ENCODE assay signal across 26 cellular contexts in genomic region chrX:32289356-32289755, GRCh38.
A peak's percentile ranks its signal among the peaks of the same experiment; 100 is the strongest.
DNase-seq lines count a peak whose midpoint lies in the region; ATAC-seq, FAIRE-seq and TF ChIP-seq lines count a peak whose summit lies in the region.
"Had no signal": no experiment of that assay in that cellular context is flagged by ENCODE, and none has a peak within 500 bp of the region (broad histone marks: within the 10 kb centered on the region; RNA-seq: fewer than 3 reads in every experiment).

No MANE protein-coding gene starts in this region.

- TF ChIP-seq POLR2A in adrenal gland (IDR thresholded peaks at IDR 0.05) (no peak), stomach (IDR thresholded peaks at IDR 0.05) (no peak)

- no peak overlapping the region for H3K23ac ChIP-seq in mesendoderm (ENCODE audit: low read length)

- no peak overlapping the region for H2BK15ac ChIP-seq in mesendoderm (replicated peaks; ENCODE audit: low read depth)

- H3K9me3 ChIP-seq in adrenal gland (replicated peaks in 1 of 3) (no peaks in the 10 kb centered on the region), small intestine (ENCODE audit: control insufficient read depth, low read depth) (no peaks in the 10 kb centered on the region), PC-3 (ENCODE audit: low read length) (no peaks in the 10 kb centered on the region), stomach (no peaks in the 10 kb centered on the region)
- H3K9me3 ChIP-seq: A549; BE2C; BLaER1 treated with 17β-estradiol and CSF1 and Interleukin-3, amounts not matched to agents 10 nM and 100 nM; HAP-1 had no signal

- no peak overlapping the region for H3K18ac ChIP-seq in mesendoderm (ENCODE audit: low read length)

- FAIRE-seq in small intestine (lab: Jason Lieb, UNC), result no peak
- FAIRE-seq: A549, D721Med, GM12891, GM18507, H54 had no signal

- H2BK5ac ChIP-seq in mesendoderm (ENCODE audit: low read length), result no peak overlapping the region

- POLR2A ChIA-PET in PC-3 (lab: Charles Lee; ENCODE audit: unreplicated experiment), result no interaction called here

- no peak overlapping the region for H3K4me2 ChIP-seq in mesendoderm (ENCODE audit: low read length)
- no peak overlapping the region for H3K4me2 ChIP-seq in PC-3 (ENCODE audit: low read length)
- H3K4me2 ChIP-seq: A549; BLaER1 treated with 17β-estradiol and CSF1 and Interleukin-3, amounts not matched to agents 10 nM and 100 nM had no signal

- BruUV-seq in PC-3 (replicated peaks; lab: Mats Ljungman, UMichigan), result no TSS peak

- H3K79me1 ChIP-seq in mesendoderm (ENCODE audit: low read length), result no peaks in the 10 kb centered on the region

- H3K9me2 ChIP-seq in PC-3 (replicated peaks; ENCODE audit: low read length), result no peaks in the 10 kb centered on the region

- H3K79me2 ChIP-seq in mesendoderm (ENCODE audit: control insufficient read depth, insufficient read depth, low read length) (no peaks in the 10 kb centered on the region), PC-3 (ENCODE audit: low read length) (no peaks in the 10 kb centered on the region)

- TF ChIP-seq EP300 in stomach (IDR thresholded peaks at IDR 0.05), result no peak

- no peak overlapping the region for H2AFZ ChIP-seq in PC-3 (ENCODE audit: low read length)

- intact Hi-C loops in adrenal gland (cut with DNase I), result no loop called here
- intact Hi-C loops in PC-3 (cut with micrococcal nuclease), result no loop called here
- intact Hi-C loops in stomach (cut with DNase I; ENCODE audit: low total_unique reads), result no loop called here

- H4K20me1 ChIP-seq in PC-3 (ENCODE audit: low read length), result no peaks in the 10 kb centered on the region
- H4K20me1 ChIP-seq: BLaER1 treated with 17β-estradiol and CSF1 and Interleukin-3, amounts not matched to agents 10 nM and 100 nM had no signal

- H2BK120ac ChIP-seq in mesendoderm (ENCODE audit: low read depth, low read length), result no peak overlapping the region

- H2AK5ac ChIP-seq in mesendoderm (ENCODE audit: low read length), result no peak overlapping the region

- 30 to 59% (median 53%) methylated on average over 3 of the region's 3 CpGs for WGBS in adrenal gland, 4 donors
- no CpG with 5 or more reads among the region's 3 CpGs for WGBS in mesendoderm (ENCODE audit: extremely low coverage, insufficient coverage, low lambda C conversion rate)
- 48 to 62% (median 61%) methylated on average over 3 of the region's 3 CpGs for WGBS in small intestine, 3 donors
- 23 to 54% (median 41%) methylated on average over 3 of the region's 3 CpGs for WGBS in stomach, 5 donors

- no peak overlapping the region for H3K4ac ChIP-seq in mesendoderm (ENCODE audit: low read depth, low read length)

- H3K36me3 ChIP-seq in adrenal gland (replicated peaks in 1 of 2) (no peaks in the 10 kb centered on the region), mesendoderm (ENCODE audit: control insufficient read depth, insufficient read depth, low read length) (no peaks in the 10 kb centered on the region), small intestine (ENCODE audit: control insufficient read depth in 2 of 2, insufficient read depth in 2 of 2, low read length in 2 of 2) (no peaks in the 10 kb centered on the region), PC-3 (ENCODE audit: low read depth, low read length) (no peaks in the 10 kb centered on the region), stomach (no peaks in the 10 kb centered on the region)
- H3K36me3 ChIP-seq: BE2C; BLaER1 treated with 17β-estradiol and CSF1 and Interleukin-3, amounts not matched to agents 10 nM and 100 nM; HAP-1 had no signal

- H3K27ac ChIP-seq in adrenal gland (no peak overlapping the region), mesendoderm (ENCODE audit: low read depth, low read length) (no peak overlapping the region), small intestine (ENCODE audit: low read depth in 1 of 2, low read length in 1 of 2) (no peak overlapping the region), PC-3 (ENCODE audit: low read length) (no peak overlapping the region), stomach (no peak overlapping the region)
- H3K27ac ChIP-seq: A549; BLaER1 treated with 17β-estradiol and CSF1 and Interleukin-3, amounts not matched to agents 10 nM and 100 nM had no signal

- H3K9ac ChIP-seq in mesendoderm (ENCODE audit: low read length), result no peak overlapping the region
- no peak overlapping the region for H3K9ac ChIP-seq in PC-3 (ENCODE audit: low read length)
- H3K9ac ChIP-seq: BLaER1 treated with 17β-estradiol and CSF1 and Interleukin-3, amounts not matched to agents 10 nM and 100 nM had no signal

- ATAC-seq in PC-3, result no peak
- ATAC-seq: A549 had no signal

- DNase-seq in ELF-1 (ENCODE audit: low read depth, low spot score) (peak; percentile 5), adrenal gland (peak in 5 of 7 donors; percentile 16 to 55 (median 33)), mesendoderm (peak; percentile 55), small intestine (peak; percentile 5), PC-3 (no peak), stomach (no peak), hepatic stellate cell (ENCODE audit: low spot score) (no peak)
- DNase-seq: 8988T; ACHN; AML-193; BE2C; CD4-positive, alpha-beta T cell; CD8-positive, alpha-beta memory T cell; DMS 273 treated with DMSO at 0.1 percent for 48 hours; DMS79; EL; GF-D8; GOT3; HFFc6 had no signal

- no peak overlapping the region for H3K56ac ChIP-seq in mesendoderm (ENCODE audit: low read length)

- H3K4me1 ChIP-seq in adrenal gland (replicated peaks in 1 of 2), result no peaks in the 10 kb centered on the region
- no peaks in the 10 kb centered on the region for H3K4me1 ChIP-seq in mesendoderm (ENCODE audit: control insufficient read depth, low read depth, low read length)
- H3K4me1 ChIP-seq in small intestine (ENCODE audit: control insufficient read depth in 2 of 2, insufficient read depth in 1 of 2, low read depth in 1 of 2, low read length in 1 of 2), result no peaks in the 10 kb centered on the region
- no peaks in the 10 kb centered on the region for H3K4me1 ChIP-seq in PC-3 (ENCODE audit: insufficient read depth, low read length)
- no peaks in the 10 kb centered on the region for H3K4me1 ChIP-seq in stomach
- H3K4me1 ChIP-seq: A549; BE2C; BLaER1 treated with 17β-estradiol and CSF1 and Interleukin-3, amounts not matched to agents 10 nM and 100 nM; HAP-1 had no signal

- H3K4me3 ChIP-seq in adrenal gland (no peak overlapping the region), mesendoderm (ENCODE audit: low read length) (no peak overlapping the region), small intestine (ENCODE audit: low read depth in 1 of 2, low read length in 2 of 2) (no peak overlapping the region), PC-3 (ENCODE audit: low read length) (no peak overlapping the region), stomach (no peak overlapping the region)
- H3K4me3 ChIP-seq: A549; BLaER1 treated with 17β-estradiol and CSF1 and Interleukin-3, amounts not matched to agents 10 nM and 100 nM; HAP-1 had no signal

- H3K27me3 ChIP-seq in adrenal gland (no peaks in the 10 kb centered on the region), mesendoderm (ENCODE audit: insufficient read depth, low read length, poor library complexity) (no peaks in the 10 kb centered on the region), small intestine (ENCODE audit: control insufficient read depth in 2 of 2, insufficient read depth in 2 of 2, low read length in 2 of 2) (no peaks in the 10 kb centered on the region), PC-3 (ENCODE audit: low read length) (no peaks in the 10 kb centered on the region), stomach (no peaks in the 10 kb centered on the region)
- H3K27me3 ChIP-seq: BE2C had no signal

- H3F3A ChIP-seq in PC-3 (ENCODE audit: low read length, unreplicated experiment), result no peaks in the 10 kb centered on the region

- H4K5ac ChIP-seq in mesendoderm (ENCODE audit: low read length), result no peak overlapping the region

- CTCF ChIA-PET in PC-3 (lab: Charles Lee), result no interaction called here

- H4K8ac ChIP-seq in mesendoderm (ENCODE audit: low read depth, low read length), result no peak overlapping the region

- TF ChIP-seq CTCF in adrenal gland (IDR thresholded peaks at IDR 0.05) (no peak), PC-3 (conservative IDR thresholded peaks at IDR 0.05; ENCODE audit: low read depth, low read length) (no peak), stomach (IDR thresholded peaks at IDR 0.05) (no peak)

Comparison
In these comparisons a context has a peak if more than half of its experiments do, and no peak if none do; other contexts are left out.
1. DNase-seq: peak in ELF-1 (single experiment), adrenal gland (5 of 7), mesendoderm (single experiment) and small intestine (single experiment); none in PC-3 (single experiment), stomach (single experiment) and hepatic stellate cell (single experiment).